8 cellular contexts compared by ENCODE assay signal in genomic region chr5:175968381-175968780, GRCh38. TPM values are rescaled to one million over a fixed set of nuclear protein-coding genes. Genes with fewer than 3 reads are reported as not detected.
DNase-seq lines count a peak whose midpoint lies in the region; ATAC-seq and TF ChIP-seq lines count a peak whose summit lies in the region.
"Not testable (repeated sequence)": the region's sequence is repeated elsewhere in the genome, so short reads cannot be mapped to it uniquely, and the experiment has no call there.

No MANE protein-coding gene starts in this region.

- H3K27me3 ChIP-seq in BJ (ENCODE audit: control insufficient read depth, insufficient read depth, low read length); esophagus muscularis mucosa; lower lobe of right lung (ENCODE audit: low read depth); skeletal muscle satellite cell (ENCODE audit: control insufficient read depth, insufficient read depth, low read length): not testable (repeated sequence)

- not testable (repeated sequence) for DNase-seq in BJ (ENCODE audit: low read depth); activated CD8-positive, alpha-beta T cell treated with anti-CD3 and anti-CD28 coated beads for 36 hours; esophagus muscularis mucosa (ENCODE audit: extremely low spot score); lower lobe of right lung

- H3K27me3 Mint-ChIP-seq in activated CD8-positive, alpha-beta T cell treated with anti-CD3 and anti-CD28 coated beads for 36 hours = not testable (repeated sequence)

- not testable (repeated sequence) for H3K9me3 ChIP-seq in esophagus muscularis mucosa; lower lobe of right lung; skeletal muscle satellite cell (replicated peaks; ENCODE audit: low read length)

- H3K9ac ChIP-seq in skeletal muscle satellite cell (ENCODE audit: low read depth, low read length) = not testable (repeated sequence)

- H3K4me2 ChIP-seq in skeletal muscle satellite cell (ENCODE audit: low read length) = peak overlapping the region; percentile 72

- not testable (repeated sequence) for TF ChIP-seq POLR2A in esophagus muscularis mucosa (IDR thresholded peaks at IDR 0.05; ENCODE audit: low read depth)

- 5% methylated on average over 3 of the region's 6 CpGs for WGBS in esophagus muscularis mucosa

- POLR2A ChIA-PET in BJ (lab: Charles Lee); activated CD8-positive, alpha-beta T cell treated with anti-CD3 and anti-CD28 coated beads for 36 hours (lab: Charles Lee): not testable (repeated sequence)

- peak overlapping the region in 1 of 4 donors; percentile 34 for H3K27ac ChIP-seq in esophagus muscularis mucosa (replicated peaks in 1 of 4)
- not testable (repeated sequence) for H3K27ac ChIP-seq in lower lobe of right lung

- H3K4me1 ChIP-seq in esophagus muscularis mucosa; lower lobe of right lung; skeletal muscle satellite cell (ENCODE audit: control insufficient read depth, insufficient read depth, low read length): not testable (repeated sequence)

- not testable (repeated sequence) for TF ChIP-seq EP300 in esophagus muscularis mucosa (IDR thresholded peaks at IDR 0.05)

- CTCF ChIA-PET in BJ (lab: Yijun Ruan, JAX); activated CD8-positive, alpha-beta T cell treated with anti-CD3 and anti-CD28 coated beads for 36 hours (lab: Charles Lee): not testable (repeated sequence)

- H3K36me3 Mint-ChIP-seq in activated CD8-positive, alpha-beta T cell treated with anti-CD3 and anti-CD28 coated beads for 36 hours (ENCODE audit: low read depth) = not testable (repeated sequence)

- H3K27ac Mint-ChIP-seq in activated CD8-positive, alpha-beta T cell treated with anti-CD3 and anti-CD28 coated beads for 36 hours = not testable (repeated sequence)

- H3K36me3 ChIP-seq in BJ (ENCODE audit: control insufficient read depth, insufficient read depth, low read length); esophagus muscularis mucosa; lower lobe of right lung; skeletal muscle satellite cell (ENCODE audit: insufficient read depth, low read length): not testable (repeated sequence)

- not testable (repeated sequence) for H3K4me1 Mint-ChIP-seq in activated CD8-positive, alpha-beta T cell treated with anti-CD3 and anti-CD28 coated beads for 36 hours (ENCODE audit: low read depth)

- H3K4me3 Mint-ChIP-seq in activated CD8-positive, alpha-beta T cell treated with anti-CD3 and anti-CD28 coated beads for 36 hours = peak overlapping the region; percentile 78

- not testable (repeated sequence) for H3K9me3 Mint-ChIP-seq in activated CD8-positive, alpha-beta T cell treated with anti-CD3 and anti-CD28 coated beads for 36 hours

- intact Hi-C loops in activated CD8-positive, alpha-beta T cell treated with anti-CD3 and anti-CD28 coated beads for 36 hours (cut with micrococcal nuclease); esophagus muscularis mucosa (cut with DNase I); lower lobe of right lung (cut with DNase I): not testable (repeated sequence)

- not testable (repeated sequence) for TF ChIP-seq CTCF in BJ (IDR thresholded peaks at IDR 0.05; ENCODE audit: insufficient read depth, low read depth, low read length); activated CD8-positive, alpha-beta T cell treated with anti-CD3 and anti-CD28 coated beads for 36 hours (IDR thresholded peaks at IDR 0.05); esophagus muscularis mucosa (IDR thresholded peaks at IDR 0.05); lower lobe of right lung (IDR thresholded peaks at IDR 0.05)

- ATAC-seq in GM19372 (IDR thresholded peaks at IDR 0.05; ENCODE audit: low read depth, unreplicated experiment) = peak; percentile 30
- peak; percentile 35 for ATAC-seq in HG02798 (IDR thresholded peaks at IDR 0.05; ENCODE audit: poor library complexity, unreplicated experiment)
- peak; percentile 25 for ATAC-seq in HG03558 (IDR thresholded peaks at IDR 0.05; ENCODE audit: extremely low read depth, unreplicated experiment)
- ATAC-seq in activated CD8-positive, alpha-beta T cell treated with anti-CD3 and anti-CD28 coated beads for 36 hours = peak; percentile 29
- ATAC-seq in lower lobe of right lung = peak; percentile 24 to 66

- H3K4me3 ChIP-seq in BJ (ENCODE audit: low read depth, low read length) (peak overlapping the region; percentile 27), esophagus muscularis mucosa (peak overlapping the region; percentile 62 to 73 (median 68)), lower lobe of right lung (peak overlapping the region; percentile 63), skeletal muscle satellite cell (ENCODE audit: low read length) (peak overlapping the region; percentile 59)

RNA-seq across cellular contexts. Expression of gene THOC3, which starts 0.3 kb away (rescaled TPM):
- 38.2 and 47.7 TPM in 2 replicates for polyA plus RNA-seq in BJ (2011; rRNA removed)
- polyA minus RNA-seq in BJ (2011; rRNA and poly(A)+ RNA removed) = 10.8 and 13.0 TPM in 2 replicates
- total RNA-seq in activated CD8-positive, alpha-beta T cell treated with anti-CD3 and anti-CD28 coated beads for 36 hours = 10 to 100 TPM; 67.3 to 71.5 TPM
- total RNA-seq in esophagus muscularis mucosa (10 to 100 TPM; 14.4 to 26.8 (median 23.8) TPM), lower lobe of right lung (21.6 TPM)
- total RNA-seq in skeletal muscle satellite cell (2012; rRNA removed) = 48.9 and 62.9 TPM in 2 replicates
